In the genomic region with DNA sequence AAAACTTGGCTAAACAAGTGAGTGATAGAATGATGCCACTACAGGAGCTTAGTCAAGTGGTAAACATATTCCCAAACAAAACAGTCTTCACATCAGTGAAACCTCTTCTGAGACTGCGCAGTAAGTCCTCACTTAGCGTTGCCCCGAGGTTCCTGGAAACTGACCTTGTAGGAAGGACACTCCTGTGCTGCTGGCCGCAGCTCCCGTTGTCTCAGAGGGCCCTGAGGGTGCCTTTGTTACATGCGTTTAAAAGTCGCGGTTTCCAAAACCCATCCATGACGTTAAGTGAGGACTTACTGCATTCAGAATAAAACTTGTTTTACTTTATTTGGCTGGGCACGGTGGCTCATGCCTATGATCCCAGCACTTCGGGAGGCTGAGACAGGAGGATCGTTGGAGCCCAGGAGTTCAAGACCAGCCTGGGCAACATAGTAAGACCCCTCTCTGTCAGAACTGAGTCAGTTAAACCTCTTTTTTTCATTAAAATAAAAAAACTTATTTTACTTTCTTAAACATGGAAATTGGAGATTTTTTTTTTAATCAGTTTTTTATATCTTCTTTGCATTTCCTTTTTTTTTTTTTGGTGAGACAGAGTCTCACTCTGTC, we compare ENCODE assay signal across 27 cellular contexts. TPM values are rescaled to one million over a fixed set of nuclear protein-coding genes. Genes with fewer than 3 reads are reported as not detected.
DNase-seq lines count a peak whose midpoint lies in the region; ATAC-seq and TF ChIP-seq lines count a peak whose summit lies in the region.
"Had no signal": no experiment of that assay in that cellular context is flagged by ENCODE, and none has a peak within 500 bp of the region (broad histone marks: within the 10 kb centered on the region; RNA-seq: fewer than 3 reads in every experiment).

No MANE protein-coding gene starts in this region.

- DNase-seq in activated CD8-positive, alpha-beta memory T cell treated with anti-CD3 and anti-CD28 coated beads, Interleukin-2, amount 10 ng/mL, durations not matched to agents 7 days and 5 days = no peak
- DNase-seq in activated CD8-positive, alpha-beta memory T cell treated with anti-CD3 and anti-CD28 coated beads, Interleukin-2, amount 50 U/mL, for 48 hours = no peak
- DNase-seq in H7 = peak; percentile 35
- no peak for DNase-seq in activated CD8-positive, alpha-beta T cell treated with anti-CD3 and anti-CD28 coated beads, Interleukin-2, amount 10 ng/mL, durations not matched to agents 7 days and 5 days
- DNase-seq in osteoblast (ENCODE audit: insufficient read length, low spot score, missing footprints) = peak; percentile 78
- no peak for DNase-seq in hepatocyte (ENCODE audit: low spot score)
- DNase-seq in OCI-LY7 (ENCODE audit: low spot score) = no peak
- DNase-seq: activated CD8-positive, alpha-beta memory T cell treated with anti-CD3 and anti-CD28 coated beads for 24 hours; activated gamma-delta T cell treated with Interleukin-2 at 50 U/mL for 16 hours; activated T-cell treated with anti-CD3 and anti-CD28 coated beads, Interleukin-2, amount 50 U/mL, for 24 hours; glutamatergic neuron; mammary epithelial cell; NCI-H1105; NCI-H1930; NCI-H526; NK-92 treated with Interleukin-12 subunit alpha and Interleukin-12 subunit beta, amount 100 ng/mL, for 24 hours; SIG-M5; stimulated activated naive CD4-positive, alpha-beta T cell had no signal

- H3K4me1 ChIP-seq in osteoblast (ENCODE audit: insufficient read depth, low read length) = no peaks in the 10 kb centered on the region
- no peaks in the 10 kb centered on the region for H3K4me1 ChIP-seq in hepatocyte (ENCODE audit: insufficient read depth)
- H3K4me1 ChIP-seq in OCI-LY7 (ENCODE audit: insufficient read depth, low read length, poor library complexity, severe bottlenecking) = peaks cover 5% of the 10 kb centered on the region
- H3K4me1 ChIP-seq: adrenal gland, HAP-1, suprapubic skin had no signal

- intact Hi-C loops in OCI-LY7 (cut with micrococcal nuclease; ENCODE audit: unreplicated experiment) = no loop called here

- no peaks in the 10 kb centered on the region for H4K20me1 ChIP-seq in osteoblast (ENCODE audit: insufficient read depth, low read length)
- no peaks in the 10 kb centered on the region for H4K20me1 ChIP-seq in hepatocyte (ENCODE audit: insufficient read depth, poor library complexity, severe bottlenecking)
- H4K20me1 ChIP-seq in OCI-LY7 (ENCODE audit: insufficient read depth, low read length) = no peaks in the 10 kb centered on the region

- H3K9me3 ChIP-seq in osteoblast (ENCODE audit: low read depth, low read length) = no peaks in the 10 kb centered on the region
- no peaks in the 10 kb centered on the region for H3K9me3 ChIP-seq in hepatocyte (ENCODE audit: low read depth)
- no peaks in the 10 kb centered on the region for H3K9me3 ChIP-seq in OCI-LY7 (ENCODE audit: low read length)
- H3K9me3 ChIP-seq: adrenal gland, HAP-1, neutrophil, suprapubic skin had no signal

- H3K79me2 ChIP-seq in osteoblast (ENCODE audit: insufficient read depth, low read length) (no peaks in the 10 kb centered on the region), hepatocyte (no peaks in the 10 kb centered on the region), OCI-LY7 (ENCODE audit: insufficient read depth, low read depth, low read length) (no peaks in the 10 kb centered on the region)

- WGBS in hepatocyte (ENCODE audit: low lambda C conversion rate, missing lambda C conversion rate) = 95% methylated on average over 12 of the region's 12 CpGs

- H3K36me3 Mint-ChIP-seq in activated CD8-positive, alpha-beta memory T cell treated with anti-CD3 and anti-CD28 coated beads, Interleukin-2, amount 10 ng/mL, durations not matched to agents 7 days and 5 days = peaks cover 14% of the 10 kb centered on the region
- H3K36me3 Mint-ChIP-seq in activated CD8-positive, alpha-beta T cell treated with anti-CD3 and anti-CD28 coated beads, Interleukin-2, amount 10 ng/mL, durations not matched to agents 7 days and 5 days (ENCODE audit: low read depth) = peaks cover 45% of the 10 kb centered on the region

- H3K27me3 ChIP-seq in H7 (ENCODE audit: control insufficient read depth, insufficient read depth, low read length) (no peaks in the 10 kb centered on the region), osteoblast (ENCODE audit: insufficient read depth, low read length) (no peaks in the 10 kb centered on the region), hepatocyte (no peaks in the 10 kb centered on the region)
- H3K27me3 ChIP-seq: adrenal gland, neutrophil, suprapubic skin had no signal

- POLR2A ChIA-PET in activated CD8-positive, alpha-beta T cell treated with anti-CD3 and anti-CD28 coated beads, Interleukin-2, amount 10 ng/mL, durations not matched to agents 7 days and 5 days (lab: Charles Lee) = no interaction called here
- POLR2A ChIA-PET in OCI-LY7 (lab: Charles Lee) = interaction anchor here (0.7 kb wide), 1 partner anchor 169 kb away, joined by 3 read pairs; no protein-coding TSS in a partner anchor

- H3K4me3 Mint-ChIP-seq in activated CD8-positive, alpha-beta memory T cell treated with anti-CD3 and anti-CD28 coated beads, Interleukin-2, amount 10 ng/mL, durations not matched to agents 7 days and 5 days = no peak overlapping the region
- H3K4me3 Mint-ChIP-seq in activated CD8-positive, alpha-beta T cell treated with anti-CD3 and anti-CD28 coated beads, Interleukin-2, amount 10 ng/mL, durations not matched to agents 7 days and 5 days = no peak overlapping the region
- H3K4me3 Mint-ChIP-seq: activated T-cell treated with anti-CD3 and anti-CD28 coated beads, Interleukin-2, amount 50 U/mL, for 24 hours; brain had no signal

- no TSS peak for BruUV-seq in OCI-LY7 (replicated peaks; lab: Mats Ljungman, UMichigan)

- H3K4me1 Mint-ChIP-seq in activated CD8-positive, alpha-beta memory T cell treated with anti-CD3 and anti-CD28 coated beads, Interleukin-2, amount 10 ng/mL, durations not matched to agents 7 days and 5 days = peaks cover 35% of the 10 kb centered on the region
- peaks cover 32% of the 10 kb centered on the region for H3K4me1 Mint-ChIP-seq in activated CD8-positive, alpha-beta T cell treated with anti-CD3 and anti-CD28 coated beads, Interleukin-2, amount 10 ng/mL, durations not matched to agents 7 days and 5 days (ENCODE audit: low read depth)
- H3K4me1 Mint-ChIP-seq: brain had no signal

- H3K9me2 ChIP-seq in hepatocyte (replicated peaks; ENCODE audit: insufficient read depth) = no peaks in the 10 kb centered on the region
- H3K9me2 ChIP-seq in OCI-LY7 (ENCODE audit: insufficient read depth, low read length) = no peaks in the 10 kb centered on the region

- TF ChIP-seq CTCF in osteoblast (IDR thresholded peaks at IDR 0.05; ENCODE audit: extremely low read depth, low read depth, low read length) (no peak), hepatocyte (IDR thresholded peaks at IDR 0.05; ENCODE audit: poor library complexity) (no peak), OCI-LY7 (conservative IDR thresholded peaks at IDR 0.05; ENCODE audit: low read length) (no peak)

- H3K27me3 Mint-ChIP-seq in activated CD8-positive, alpha-beta memory T cell treated with anti-CD3 and anti-CD28 coated beads, Interleukin-2, amount 10 ng/mL, durations not matched to agents 7 days and 5 days = no peaks in the 10 kb centered on the region
- no peaks in the 10 kb centered on the region for H3K27me3 Mint-ChIP-seq in activated CD8-positive, alpha-beta T cell treated with anti-CD3 and anti-CD28 coated beads, Interleukin-2, amount 10 ng/mL, durations not matched to agents 7 days and 5 days (ENCODE audit: low read depth)
- H3K27me3 Mint-ChIP-seq: activated T-cell treated with anti-CD3 and anti-CD28 coated beads, Interleukin-2, amount 50 U/mL, for 24 hours; brain had no signal

- no peaks in the 10 kb centered on the region for H3K9me3 Mint-ChIP-seq in activated CD8-positive, alpha-beta memory T cell treated with anti-CD3 and anti-CD28 coated beads, Interleukin-2, amount 10 ng/mL, durations not matched to agents 7 days and 5 days (ENCODE audit: low read depth)
- H3K9me3 Mint-ChIP-seq in activated CD8-positive, alpha-beta T cell treated with anti-CD3 and anti-CD28 coated beads, Interleukin-2, amount 10 ng/mL, durations not matched to agents 7 days and 5 days (ENCODE audit: insufficient read depth) = no peaks in the 10 kb centered on the region
- H3K9me3 Mint-ChIP-seq: activated T-cell treated with anti-CD3 and anti-CD28 coated beads, Interleukin-2, amount 50 U/mL, for 24 hours had no signal

- H3K36me3 ChIP-seq in H7 (replicated peaks; ENCODE audit: control insufficient read depth, insufficient read depth, low read length) (peaks cover 2% of the 10 kb centered on the region), osteoblast (ENCODE audit: insufficient read depth, low read length) (peaks cover 14% of the 10 kb centered on the region), hepatocyte (replicated peaks; ENCODE audit: insufficient read depth, low read depth) (no peaks in the 10 kb centered on the region), OCI-LY7 (ENCODE audit: insufficient read depth, low read length) (peaks cover 60% of the 10 kb centered on the region)

- peak overlapping the region; percentile 78 for H3K27ac Mint-ChIP-seq in activated CD8-positive, alpha-beta memory T cell treated with anti-CD3 and anti-CD28 coated beads, Interleukin-2, amount 10 ng/mL, durations not matched to agents 7 days and 5 days
- peak overlapping the region; percentile 83 for H3K27ac Mint-ChIP-seq in activated CD8-positive, alpha-beta T cell treated with anti-CD3 and anti-CD28 coated beads, Interleukin-2, amount 10 ng/mL, durations not matched to agents 7 days and 5 days
- H3K27ac Mint-ChIP-seq: brain had no signal

- H3K4me3 ChIP-seq in H7 (ENCODE audit: insufficient read depth, low read depth, low read length) = no peak overlapping the region
- H3K4me3 ChIP-seq in osteoblast (ENCODE audit: insufficient read depth, low read length) = no peak overlapping the region
- no peak overlapping the region for H3K4me3 ChIP-seq in hepatocyte
- H3K4me3 ChIP-seq in OCI-LY7 (ENCODE audit: low read depth, low read length, poor library complexity, severe bottlenecking) = no peak overlapping the region
- H3K4me3 ChIP-seq: adrenal gland, HAP-1, suprapubic skin had no signal

- no peak overlapping the region for H3K4me2 ChIP-seq in osteoblast (ENCODE audit: insufficient read depth, low read length)
- no peak overlapping the region for H3K4me2 ChIP-seq in hepatocyte
- H3K4me2 ChIP-seq in OCI-LY7 (ENCODE audit: low read length) = no peak overlapping the region

- CTCF ChIA-PET in activated CD8-positive, alpha-beta memory T cell treated with anti-CD3 and anti-CD28 coated beads, Interleukin-2, amount 10 ng/mL, durations not matched to agents 7 days and 5 days (lab: Charles Lee) = interaction anchor here (0.6 to 2.0 kb wide), 2 partner anchors 14 to 253 kb away, joined by 3 to 7 read pairs; no protein-coding TSS in a partner anchor
- CTCF ChIA-PET in activated CD8-positive, alpha-beta T cell treated with anti-CD3 and anti-CD28 coated beads, Interleukin-2, amount 10 ng/mL, durations not matched to agents 7 days and 5 days (lab: Charles Lee) = interaction anchor here (1.4 kb wide), 1 partner anchor 54 kb away, joined by 3 read pairs; no protein-coding TSS in a partner anchor
- CTCF ChIA-PET in OCI-LY7 (lab: Charles Lee; ENCODE audit: unreplicated experiment) = no interaction called here

- ATAC-seq in activated CD8-positive, alpha-beta memory T cell treated with anti-CD3 and anti-CD28 coated beads, Interleukin-2, amount 10 ng/mL, durations not matched to agents 7 days and 5 days = no peak
- ATAC-seq in activated CD8-positive, alpha-beta T cell treated with anti-CD3 and anti-CD28 coated beads, Interleukin-2, amount 10 ng/mL, durations not matched to agents 7 days and 5 days = no peak
- ATAC-seq in HG03095 (IDR thresholded peaks at IDR 0.05; ENCODE audit: unreplicated experiment) = no peak
- ATAC-seq: activated CD4-positive, CD25-positive, alpha-beta regulatory T cell treated with anti-CD3 and anti-CD28 coated beads, Interleukin-2, amount 50 U/mL, for 24 hours; left cardiac atrium; Panc1 had no signal

- H3K27ac ChIP-seq in osteoblast (ENCODE audit: low read depth, low read length) (no peak overlapping the region), hepatocyte (no peak overlapping the region), OCI-LY7 (ENCODE audit: low read depth, low read length, poor library complexity, severe bottlenecking) (no peak overlapping the region)
- H3K27ac ChIP-seq: adrenal gland, suprapubic skin had no signal

- no peak overlapping the region for H2AFZ ChIP-seq in osteoblast (ENCODE audit: low read length)
- no peak overlapping the region for H2AFZ ChIP-seq in hepatocyte
- no peak overlapping the region for H2AFZ ChIP-seq in OCI-LY7 (ENCODE audit: low read length)

RNA-seq across cellular contexts. Expression of a gene that starts 36.0 kb away (rescaled TPM):
- total RNA-seq in activated CD8-positive, alpha-beta memory T cell treated with anti-CD3 and anti-CD28 coated beads, Interleukin-2, amount 10 ng/mL, durations not matched to agents 7 days and 5 days = 10 to 100 TPM; 43.4 to 70.4 TPM
- 19.4 and 30.2 TPM in 2 replicates for total RNA-seq in H7 (2014; rRNA removed; shearing (Covaris generic))
- 10 to 100 TPM; 53.7 to 53.9 TPM for total RNA-seq in activated CD8-positive, alpha-beta T cell treated with anti-CD3 and anti-CD28 coated beads, Interleukin-2, amount 10 ng/mL, durations not matched to agents 7 days and 5 days
- 22.8 and 27.4 TPM in 2 replicates for total RNA-seq in osteoblast
- total RNA-seq in hepatocyte = 22.7 and 24.6 TPM in 2 replicates
- polyA plus RNA-seq in hepatocyte = 16.7 and 19.8 TPM in 2 replicates
- total RNA-seq in OCI-LY7 (2014; rRNA removed; shearing (Covaris generic)) = 27.9 and 30.2 TPM in 2 replicates
- 44.7 and 52.5 TPM in 2 replicates for total RNA-seq in OCI-LY7 (2022)

Comparison
In these comparisons a context has a peak if more than half of its experiments do, and no peak if none do; other contexts are left out.
1. DNase-seq: peak in H7 (single experiment) and osteoblast (single experiment); none in activated CD8-positive, alpha-beta memory T cell treated with anti-CD3 and anti-CD28 coated beads, Interleukin-2, amount 10 ng/mL, durations not matched to agents 7 days and 5 days (single experiment), activated CD8-positive, alpha-beta memory T cell treated with anti-CD3 and anti-CD28 coated beads, Interleukin-2, amount 50 U/mL, for 48 hours (single experiment), activated CD8-positive, alpha-beta T cell treated with anti-CD3 and anti-CD28 coated beads, Interleukin-2, amount 10 ng/mL, durations not matched to agents 7 days and 5 days (single experiment), hepatocyte (single experiment) and OCI-LY7 (single experiment).